11 cellular contexts compared by ENCODE assay signal in the genomic region with DNA sequence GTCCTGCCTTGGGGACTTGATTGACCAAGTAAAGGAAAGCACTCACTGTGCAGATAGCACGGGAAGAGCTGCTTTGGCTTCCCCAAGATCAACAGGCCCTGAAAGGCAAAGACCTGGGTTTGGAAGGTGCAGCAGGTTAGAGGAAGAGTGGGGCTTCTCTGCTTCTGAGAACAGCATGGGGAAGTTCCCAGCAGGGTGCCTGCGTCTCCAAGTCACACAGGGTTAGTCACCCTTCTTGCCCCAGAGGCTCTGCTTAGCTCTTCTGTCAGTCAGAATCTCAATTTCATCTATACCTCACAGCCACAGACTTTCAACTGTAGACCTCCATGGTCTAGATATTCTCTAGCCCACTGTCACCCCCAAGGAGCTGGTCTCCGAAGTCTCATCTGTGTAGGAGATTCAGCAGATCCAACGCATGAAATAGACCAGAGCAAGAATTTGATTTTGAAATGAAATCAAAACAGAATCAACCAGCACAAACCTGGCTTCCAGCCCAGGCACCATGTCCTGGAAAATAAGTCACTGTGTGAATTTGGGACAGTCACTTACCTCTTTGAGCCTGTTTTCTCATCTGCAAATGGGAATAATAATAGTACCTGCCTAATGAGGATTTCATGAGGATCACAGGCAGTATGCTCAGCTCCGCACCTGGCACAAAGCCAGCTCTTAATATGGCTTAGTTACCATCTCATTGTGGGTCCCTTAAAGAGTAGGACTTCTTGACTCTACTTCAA.
A peak's percentile ranks its signal among the peaks of the same experiment; 100 is the strongest.
DNase-seq lines count a peak whose midpoint lies in the region; ATAC-seq and TF ChIP-seq lines count a peak whose summit lies in the region.
"Had no signal": no experiment of that assay in that cellular context is flagged by ENCODE, and none has a peak within 500 bp of the region (broad histone marks: within the 10 kb centered on the region; RNA-seq: fewer than 3 reads in every experiment).

No MANE protein-coding gene starts in this region.

- no peak for TF ChIP-seq CTCF in natural killer cell (IDR thresholded peaks at IDR 0.05)
- no peak for TF ChIP-seq CTCF in prostate gland (IDR thresholded peaks at IDR 0.05)

- H3K36me3 Mint-ChIP-seq in natural killer cell treated with Interleukin-12 subunit alpha and Interleukin-12 subunit beta and Interleukin-15 and Interleukin-18, amount 100 ng/mL, for 72 hours = no peaks in the 10 kb centered on the region
- no peaks in the 10 kb centered on the region for H3K36me3 Mint-ChIP-seq in natural killer cell
- no peaks in the 10 kb centered on the region for H3K36me3 Mint-ChIP-seq in activated naive CD4-positive, alpha-beta T cell treated with anti-CD3 and anti-CD28 coated beads, Interleukin-2, amount 50 U/mL, for 24 hours

- WGBS in prostate gland = 55% methylated on average over 5 of the region's 5 CpGs

- H3K4me3 ChIP-seq in prostate gland = no peak overlapping the region

- no peaks in the 10 kb centered on the region for H3K9me3 Mint-ChIP-seq in natural killer cell treated with Interleukin-12 subunit alpha and Interleukin-12 subunit beta and Interleukin-15 and Interleukin-18, amount 100 ng/mL, for 72 hours
- no peaks in the 10 kb centered on the region for H3K9me3 Mint-ChIP-seq in natural killer cell
- no peaks in the 10 kb centered on the region for H3K9me3 Mint-ChIP-seq in activated naive CD4-positive, alpha-beta T cell treated with anti-CD3 and anti-CD28 coated beads, Interleukin-2, amount 50 U/mL, for 24 hours
- peaks cover 0 to 7% of the 10 kb centered on the region in 2 donors for H3K9me3 Mint-ChIP-seq in stimulated activated naive CD8-positive, alpha-beta T cell treated with anti-CD3 and anti-CD28 coated beads, Interleukin-15, amount 100 ng/mL, for 72 hours

- ATAC-seq in natural killer cell treated with Interleukin-12 subunit alpha and Interleukin-12 subunit beta and Interleukin-15 and Interleukin-18, amount 100 ng/mL, for 72 hours = peak; percentile 63 to 69
- no peak for ATAC-seq in natural killer cell
- peak; percentile 98 for ATAC-seq in stimulated activated naive CD8-positive, alpha-beta T cell treated with anti-CD3 and anti-CD28 coated beads, Interleukin-15, amount 100 ng/mL, for 72 hours

- no peaks in the 10 kb centered on the region for H3K4me1 ChIP-seq in prostate gland (replicated peaks)

- H3K27me3 Mint-ChIP-seq in natural killer cell treated with Interleukin-12 subunit alpha and Interleukin-12 subunit beta and Interleukin-15 and Interleukin-18, amount 100 ng/mL, for 72 hours = peaks cover 18 to 19% of the 10 kb centered on the region in 2 donors
- H3K27me3 Mint-ChIP-seq in natural killer cell (ENCODE audit: low read depth in 2 of 2) = peaks cover 12 to 35% of the 10 kb centered on the region in 2 donors
- H3K27me3 Mint-ChIP-seq in activated naive CD4-positive, alpha-beta T cell treated with anti-CD3 and anti-CD28 coated beads, Interleukin-2, amount 50 U/mL, for 24 hours = no peaks in the 10 kb centered on the region
- H3K27me3 Mint-ChIP-seq in stimulated activated naive CD8-positive, alpha-beta T cell treated with anti-CD3 and anti-CD28 coated beads, Interleukin-15, amount 100 ng/mL, for 72 hours = peaks cover 3% of the 10 kb centered on the region

- H3K27ac Mint-ChIP-seq in natural killer cell treated with Interleukin-12 subunit alpha and Interleukin-12 subunit beta and Interleukin-15 and Interleukin-18, amount 100 ng/mL, for 72 hours = no peak overlapping the region
- H3K27ac Mint-ChIP-seq in natural killer cell = no peak overlapping the region
- H3K27ac Mint-ChIP-seq in activated naive CD4-positive, alpha-beta T cell treated with anti-CD3 and anti-CD28 coated beads, Interleukin-2, amount 50 U/mL, for 24 hours = peak overlapping the region; percentile 41
- peak overlapping the region in 1 of 2 donors; percentile 64 for H3K27ac Mint-ChIP-seq in stimulated activated naive CD8-positive, alpha-beta T cell treated with anti-CD3 and anti-CD28 coated beads, Interleukin-15, amount 100 ng/mL, for 72 hours

- H3K27me3 ChIP-seq in prostate gland (replicated peaks; ENCODE audit: insufficient read depth) = no peaks in the 10 kb centered on the region

- intact Hi-C loops in natural killer cell (cut with micrococcal nuclease) = no loop called here
- intact Hi-C loops in prostate gland (cut with DNase I) = no loop called here

- no peaks in the 10 kb centered on the region for H3K9me3 ChIP-seq in prostate gland

- no peak overlapping the region for H3K27ac ChIP-seq in prostate gland
- H3K27ac ChIP-seq: epithelial cell of prostate had no signal

- H3K4me1 Mint-ChIP-seq in natural killer cell treated with Interleukin-12 subunit alpha and Interleukin-12 subunit beta and Interleukin-15 and Interleukin-18, amount 100 ng/mL, for 72 hours (ENCODE audit: low read depth in 2 of 2) = peaks cover 8 to 13% of the 10 kb centered on the region in 2 donors
- H3K4me1 Mint-ChIP-seq in natural killer cell = no peaks in the 10 kb centered on the region
- H3K4me1 Mint-ChIP-seq in activated naive CD4-positive, alpha-beta T cell treated with anti-CD3 and anti-CD28 coated beads, Interleukin-2, amount 50 U/mL, for 24 hours = peaks cover 11% of the 10 kb centered on the region
- peaks cover 49% of the 10 kb centered on the region for H3K4me1 Mint-ChIP-seq in stimulated activated naive CD8-positive, alpha-beta T cell treated with anti-CD3 and anti-CD28 coated beads, Interleukin-15, amount 100 ng/mL, for 72 hours

- H3K4me3 Mint-ChIP-seq in natural killer cell treated with Interleukin-12 subunit alpha and Interleukin-12 subunit beta and Interleukin-15 and Interleukin-18, amount 100 ng/mL, for 72 hours = no peak overlapping the region
- no peak overlapping the region for H3K4me3 Mint-ChIP-seq in natural killer cell
- H3K4me3 Mint-ChIP-seq in activated naive CD4-positive, alpha-beta T cell treated with anti-CD3 and anti-CD28 coated beads, Interleukin-2, amount 50 U/mL, for 24 hours = no peak overlapping the region
- H3K4me3 Mint-ChIP-seq in stimulated activated naive CD8-positive, alpha-beta T cell treated with anti-CD3 and anti-CD28 coated beads, Interleukin-15, amount 100 ng/mL, for 72 hours = peak overlapping the region in 1 of 2 donors; percentile 14

- H3K36me3 ChIP-seq in prostate gland = no peaks in the 10 kb centered on the region

- DNase-seq in natural killer cell treated with Interleukin-12 subunit alpha and Interleukin-12 subunit beta and Interleukin-15 and Interleukin-18, amount 100 ng/mL, for 72 hours (ENCODE audit: low spot score) = peak; percentile 18
- DNase-seq in natural killer cell (no peak), NCI-H69 (lab: John Stamatoyannopoulos, UW) (peak; percentile 56), NCI-H226 (no peak), prostate gland (ENCODE audit: low spot score) (no peak)
- peak in 1 of 2 donors; percentile 64 for DNase-seq in stimulated activated naive CD8-positive, alpha-beta T cell treated with anti-CD3 and anti-CD28 coated beads, Interleukin-15, amount 100 ng/mL, for 72 hours
- DNase-seq: central memory CD4-positive, alpha-beta T cell; hippocampal formation; NCI-H1092 had no signal

- TF ChIP-seq POLR2A in prostate gland (IDR thresholded peaks at IDR 0.05) = no peak

Comparison
In these comparisons a context has a peak if more than half of its experiments do, and no peak if none do; other contexts are left out.
1. ATAC-seq: peak in natural killer cell treated with Interleukin-12 subunit alpha and Interleukin-12 subunit beta and Interleukin-15 and Interleukin-18, amount 100 ng/mL, for 72 hours (2 of 2) and stimulated activated naive CD8-positive, alpha-beta T cell treated with anti-CD3 and anti-CD28 coated beads, Interleukin-15, amount 100 ng/mL, for 72 hours (single experiment); none in natural killer cell (0 of 3).
2. DNase-seq: peak in natural killer cell treated with Interleukin-12 subunit alpha and Interleukin-12 subunit beta and Interleukin-15 and Interleukin-18, amount 100 ng/mL, for 72 hours (single experiment) and NCI-H69 (single experiment); none in natural killer cell (single experiment), NCI-H226 (single experiment) and prostate gland (single experiment).